ENCODE assay signal across 8 cellular contexts in genomic region chr7:17769918-17770317, GRCh38.
DNase-seq lines count a peak whose midpoint lies in the region; ATAC-seq, FAIRE-seq and TF ChIP-seq lines count a peak whose summit lies in the region.

No MANE protein-coding gene starts in this region.

- peaks cover 4% of the 10 kb centered on the region for H3K27me3 Mint-ChIP-seq in activated T-helper 1 cell treated with anti-CD3 and anti-CD28 coated beads, Interleukin-12 subunit alpha, Interleukin-12 subunit beta, Interleukin-2, Interleukin-4 antibody, amounts not matched to agents 30 ng/mL and 10 ng/mL and 1 ng/mL, durations not matched to agents 14 hours and 24 hours and 36 hours (ENCODE audit: insufficient read depth)

- H3K27ac ChIP-seq in PC-9, result no peak overlapping the region

- H3F3A ChIP-seq in PC-9 (ENCODE audit: insufficient read depth, low read depth), result peaks cover 26% of the 10 kb centered on the region

- peaks cover 7% of the 10 kb centered on the region for H3K4me1 Mint-ChIP-seq in activated T-helper 1 cell treated with anti-CD3 and anti-CD28 coated beads, Interleukin-12 subunit alpha, Interleukin-12 subunit beta, Interleukin-2, Interleukin-4 antibody, amounts not matched to agents 30 ng/mL and 10 ng/mL and 1 ng/mL, durations not matched to agents 14 hours and 24 hours and 36 hours (ENCODE audit: low read depth)

- POLR2A ChIA-PET in PC-9 (lab: Charles Lee; ENCODE audit: unreplicated experiment), result interaction anchor here (0.5 kb wide), 1 partner anchor 586 kb away, joined by 3 read pairs; no protein-coding TSS in a partner anchor

- no peaks in the 10 kb centered on the region for H3K9me3 Mint-ChIP-seq in activated T-helper 1 cell treated with anti-CD3 and anti-CD28 coated beads, Interleukin-12 subunit alpha, Interleukin-12 subunit beta, Interleukin-2, Interleukin-4 antibody, amounts not matched to agents 30 ng/mL and 10 ng/mL and 1 ng/mL, durations not matched to agents 14 hours and 24 hours and 36 hours

- CTCF ChIA-PET in PC-9 (lab: Charles Lee), result interaction anchor here (0.6 to 1.9 kb wide), 10 partner anchors 87 to 801 kb away, joined by 3 to 9 read pairs (median 5); no protein-coding TSS in a partner anchor

- no peaks in the 10 kb centered on the region for H3K79me2 ChIP-seq in PC-9 (ENCODE audit: low read depth)

- no peaks in the 10 kb centered on the region for H3K36me3 ChIP-seq in PC-9 (ENCODE audit: low read depth)

- peak; percentile 97 for TF ChIP-seq CTCF in PC-9 (conservative IDR thresholded peaks at IDR 0.05)

- no peak overlapping the region for H2AFZ ChIP-seq in PC-9

- H3K4me2 ChIP-seq in PC-9, result no peak overlapping the region

- H3K27me3 ChIP-seq in PC-9 (ENCODE audit: insufficient read depth, low read depth), result no peaks in the 10 kb centered on the region

- DNase-seq in DMS114 treated with DMSO at 0.1 percent for 48 hours (lab: John Stamatoyannopoulos, UW; ENCODE audit: unreplicated experiment) (peak; percentile 63), KBM-7 (peak; percentile 83), PC-9 (peak; percentile 57 to 71), frontal cortex (ENCODE audit: low spot score in 2 of 2) (peak; percentile 16), posterior cingulate gyrus (peak in 6 of 10 donors; percentile 31 to 83 (median 52))
- DNase-seq in activated T-helper 1 cell treated with anti-CD3 and anti-CD28 coated beads, Interleukin-12 subunit alpha, Interleukin-12 subunit beta, Interleukin-2, Interleukin-4 antibody, amounts not matched to agents 30 ng/mL and 10 ng/mL and 1 ng/mL, durations not matched to agents 14 hours and 24 hours and 36 hours (ENCODE audit: low spot score), result peak; percentile 23

- peaks cover 24% of the 10 kb centered on the region for H3K4me1 ChIP-seq in PC-9 (replicated peaks; ENCODE audit: insufficient read depth)

- no peaks in the 10 kb centered on the region for H3K9me2 ChIP-seq in PC-9 (ENCODE audit: insufficient read depth)

- H3K27ac Mint-ChIP-seq in activated T-helper 1 cell treated with anti-CD3 and anti-CD28 coated beads, Interleukin-12 subunit alpha, Interleukin-12 subunit beta, Interleukin-2, Interleukin-4 antibody, amounts not matched to agents 30 ng/mL and 10 ng/mL and 1 ng/mL, durations not matched to agents 14 hours and 24 hours and 36 hours, result no peak overlapping the region

- no TSS peak for BruUV-seq in PC-9 (replicated peaks; lab: Mats Ljungman, UMichigan)

- in situ Hi-C loops in KBM-7 (cut with MboI; ENCODE audit: low pct_unique_long_range_greater_than_20kb, low sequenced_read_pairs), result no loop called here

- intact Hi-C loops in PC-9 (cut with micrococcal nuclease; ENCODE audit: unreplicated experiment) (loop anchor here (1.0 to 10.0 kb wide), 7 partner anchors 63 to 1065 kb away; partner anchors contain the start of gene SNX13), posterior cingulate gyrus (cut with DNase I) (loop anchor here (10.0 kb wide), 1 partner anchor 575 kb away; no protein-coding TSS in a partner anchor)
- intact Hi-C loops in activated T-helper 1 cell treated with anti-CD3 and anti-CD28 coated beads, Interleukin-12 subunit alpha, Interleukin-12 subunit beta, Interleukin-2, Interleukin-4 antibody, amounts not matched to agents 30 ng/mL and 10 ng/mL and 1 ng/mL, durations not matched to agents 14 hours and 24 hours and 36 hours (cut with micrococcal nuclease), result loop anchor here (1.0 to 5.0 kb wide), 4 partner anchors 172 to 575 kb away; partner anchors contain the start of gene SNX13

- peak; percentile 42 for FAIRE-seq in frontal cortex (lab: Jason Lieb, UNC)

- H3K4me3 Mint-ChIP-seq in activated T-helper 1 cell treated with anti-CD3 and anti-CD28 coated beads, Interleukin-12 subunit alpha, Interleukin-12 subunit beta, Interleukin-2, Interleukin-4 antibody, amounts not matched to agents 30 ng/mL and 10 ng/mL and 1 ng/mL, durations not matched to agents 14 hours and 24 hours and 36 hours, result no peak overlapping the region

- H3K4me3 ChIP-seq in PC-9, result no peak overlapping the region

- no peaks in the 10 kb centered on the region for H3K36me3 Mint-ChIP-seq in activated T-helper 1 cell treated with anti-CD3 and anti-CD28 coated beads, Interleukin-12 subunit alpha, Interleukin-12 subunit beta, Interleukin-2, Interleukin-4 antibody, amounts not matched to agents 30 ng/mL and 10 ng/mL and 1 ng/mL, durations not matched to agents 14 hours and 24 hours and 36 hours (ENCODE audit: low read depth)

- no peaks in the 10 kb centered on the region for H4K20me1 ChIP-seq in PC-9 (ENCODE audit: insufficient read depth)

- peak; percentile 62 for ATAC-seq in GM21528 (IDR thresholded peaks at IDR 0.05; ENCODE audit: low FRiP score, unreplicated experiment)
- ATAC-seq in GM19324 (IDR thresholded peaks at IDR 0.05; ENCODE audit: low FRiP score, unreplicated experiment), result no peak

- peaks cover 5% of the 10 kb centered on the region; the same call in 1 of the 2 replicates for H3K9me3 ChIP-seq in PC-9 (ENCODE audit: insufficient read depth, low read depth)

Comparison
In these comparisons a context has a peak if more than half of its experiments do, and no peak if none do; other contexts are left out.
1. DNase-seq: peak in every context shown above with its lines; median percentile 83 in KBM-7; 64 in PC-9; 63 in DMS114 treated with DMSO at 0.1 percent for 48 hours; 52 in posterior cingulate gyrus; 23 in activated T-helper 1 cell treated with anti-CD3 and anti-CD28 coated beads, Interleukin-12 subunit alpha, Interleukin-12 subunit beta, Interleukin-2, Interleukin-4 antibody, amounts not matched to agents 30 ng/mL and 10 ng/mL and 1 ng/mL, durations not matched to agents 14 hours and 24 hours and 36 hours; 16 in frontal cortex.